In genomic region chr9:85302860-85303779, GRCh38 we compare ENCODE assay signal across 24 cellular contexts.
DNase-seq lines count a peak whose midpoint lies in the region; ATAC-seq, FAIRE-seq and TF ChIP-seq lines count a peak whose summit lies in the region.
"Had no signal": no experiment of that assay in that cellular context is flagged by ENCODE, and none has a peak within 500 bp of the region (broad histone marks: within the 10 kb centered on the region; RNA-seq: fewer than 3 reads in every experiment).

No MANE protein-coding gene starts in this region.

- H3K4ac ChIP-seq in neuronal stem cell (ENCODE audit: low read length): no peak overlapping the region

- H3K4me1 ChIP-seq in HEK293 (ENCODE audit: control insufficient read depth, insufficient read depth, low read length): no peaks in the 10 kb centered on the region
- H3K4me1 ChIP-seq in neuronal stem cell (ENCODE audit: control insufficient read depth in 2 of 2, insufficient read depth in 1 of 2, low read depth in 1 of 2, low read length in 2 of 2): peaks cover 0 to 12% of the 10 kb centered on the region in 2 donors
- no peaks in the 10 kb centered on the region for H3K4me1 ChIP-seq in BE2C
- H3K4me1 ChIP-seq: A549, HAP-1 had no signal

- no peaks in the 10 kb centered on the region for H3K36me3 ChIP-seq in GM06990 (ENCODE audit: control insufficient read depth, insufficient read depth, low read length)
- H3K36me3 ChIP-seq in HEK293 (ENCODE audit: control insufficient read depth in 2 of 2, insufficient read depth in 1 of 2, low read length in 2 of 2): no peaks in the 10 kb centered on the region
- H3K36me3 ChIP-seq in neuronal stem cell (replicated peaks in 1 of 2; ENCODE audit: control insufficient read depth in 2 of 2, insufficient read depth in 2 of 2, low read length in 2 of 2): no peaks in the 10 kb centered on the region
- H3K36me3 ChIP-seq in BE2C: no peaks in the 10 kb centered on the region
- H3K36me3 ChIP-seq: HAP-1 had no signal

- POLR2A ChIA-PET in HEK293 (lab: Yijun Ruan, JAX): no interaction called here

- CTCF ChIA-PET in HEK293 (lab: Yijun Ruan, JAX): no interaction called here

- H3K4me3 ChIP-seq in GM06990 (replicated peaks; ENCODE audit: low read depth, low read length) (no peak overlapping the region), HEK293 (ENCODE audit: low read depth, low read length) (no peak overlapping the region), neuronal stem cell (ENCODE audit: low read length in 2 of 2) (no peak overlapping the region), BE2C (ENCODE audit: low read depth, low read length) (no peak overlapping the region)
- H3K4me3 ChIP-seq: A549, GM23338, HAP-1, PC-9, SK-N-MC had no signal

- no peak for ATAC-seq in HG03039 (IDR thresholded peaks at IDR 0.05; ENCODE audit: unreplicated experiment)
- ATAC-seq: A549, GM23338 had no signal

- H4K91ac ChIP-seq in neuronal stem cell (ENCODE audit: low read depth, low read length, poor library complexity): no peak overlapping the region

- no peak overlapping the region for H2AK5ac ChIP-seq in neuronal stem cell (ENCODE audit: low read depth, low read length)

- H3K9me3 ChIP-seq in HEK293 (ENCODE audit: control insufficient read depth, insufficient read depth, low read depth, low read length) (no peaks in the 10 kb centered on the region), neuronal stem cell (replicated peaks in 1 of 2; ENCODE audit: control insufficient read depth in 2 of 2, insufficient read depth in 1 of 2, low read depth in 1 of 2, low read length in 2 of 2) (no peaks in the 10 kb centered on the region), BE2C (no peaks in the 10 kb centered on the region)
- H3K9me3 ChIP-seq: A549, HAP-1 had no signal

- no CpG with 5 or more reads among the region's 9 CpGs for WGBS in neuronal stem cell (ENCODE audit: extremely low coverage in 2 of 2, insufficient read length in 2 of 2, insufficient replicate concordance in 1 of 2), 2 donors

- H4K8ac ChIP-seq in neuronal stem cell (ENCODE audit: low read depth, low read length): no peak overlapping the region

- FAIRE-seq in D721Med (lab: Jason Lieb, UNC): no peak
- FAIRE-seq: A549 had no signal

- no peak overlapping the region for H2BK120ac ChIP-seq in neuronal stem cell (ENCODE audit: low read depth, low read length)

- H2BK5ac ChIP-seq in neuronal stem cell (ENCODE audit: low read length): no peak overlapping the region

- no peak overlapping the region for H3K4me2 ChIP-seq in neuronal stem cell (ENCODE audit: insufficient read depth, low read length, poor library complexity, severe bottlenecking)
- H3K4me2 ChIP-seq: A549, GM23338, KMS-11, PC-9 had no signal

- H3K27ac ChIP-seq in HEK293 (ENCODE audit: extremely low read depth, low read depth, low read length) (no peak overlapping the region), neuronal stem cell (replicated peaks; ENCODE audit: low read length) (no peak overlapping the region)
- H3K27ac ChIP-seq: A549, KMS-11, PC-9, SK-N-MC had no signal

- no peak overlapping the region for H3K18ac ChIP-seq in neuronal stem cell (ENCODE audit: low read length)

- no peak overlapping the region for H3K14ac ChIP-seq in neuronal stem cell (ENCODE audit: low read length)

- H3K23ac ChIP-seq in neuronal stem cell (ENCODE audit: low read depth, low read length, poor library complexity): no peak overlapping the region

- H3K9ac ChIP-seq in neuronal stem cell (ENCODE audit: low read depth, low read length, poor library complexity): no peak overlapping the region
- H3K9ac ChIP-seq: KMS-11 had no signal

- H3K27me3 ChIP-seq in GM06990 (replicated peaks; ENCODE audit: control insufficient read depth, insufficient read depth, low read length): no peaks in the 10 kb centered on the region
- H3K27me3 ChIP-seq in neuronal stem cell (ENCODE audit: control insufficient read depth in 3 of 3, insufficient read depth in 3 of 3, low read depth in 1 of 3, low read length in 3 of 3): no peaks in the 10 kb centered on the region
- 0 out of 2 replicates have a peak, but pooled peaks cover 3% of the 10 kb centered on the region for H3K27me3 ChIP-seq in BE2C

- peak overlapping the region; percentile 42 for H2AFZ ChIP-seq in neuronal stem cell (ENCODE audit: low read length)
- H2AFZ ChIP-seq: GM23338, PC-9 had no signal

- no peaks in the 10 kb centered on the region for H3K79me1 ChIP-seq in neuronal stem cell (ENCODE audit: low read depth, low read length)

- H2BK12ac ChIP-seq in neuronal stem cell (ENCODE audit: low read length): no peak overlapping the region

- TF ChIP-seq CTCF in GM06990 (IDR thresholded peaks at IDR 0.05; ENCODE audit: insufficient read depth, low read length, poor library complexity, severe bottlenecking): no peak
- no peak for TF ChIP-seq CTCF in HEK293 (tag by site-specific recombination; IDR thresholded peaks at IDR 0.05)
- no peak for TF ChIP-seq CTCF in BE2C (IDR thresholded peaks at IDR 0.05; ENCODE audit: low read depth, low read length)
- no peak for TF ChIP-seq CTCF in D721Med (IDR thresholded peaks at IDR 0.05; ENCODE audit: insufficient read depth, missing control alignments)

- no peak overlapping the region for H2BK15ac ChIP-seq in neuronal stem cell (ENCODE audit: low read length)

- peak; percentile 39 for DNase-seq in GM06990 (ENCODE audit: extremely low read depth, insufficient read length)
- DNase-seq in dermis blood vessel endothelial cell: peak; percentile 24
- no peak for DNase-seq in neuronal stem cell (ENCODE audit: low spot score)
- DNase-seq in BE2C: no peak
- DNase-seq in D721Med (ENCODE audit: insufficient read length, low spot score): no peak
- DNase-seq: CD4-positive, CD25-positive, alpha-beta regulatory T cell; DMS79 treated with DMSO at 0.1 percent for 48 hours; IMR-90; MV-4-11; NCI-H1105 treated with DMSO at 0.1 percent for 48 hours; NCI-H2029 treated with DMSO at 0.1 percent for 48 hours; NCI-H226; NCI-H510A treated with DMSO at 0.1 percent for 48 hours; NCI-H748 treated with DMSO at 0.1 percent for 48 hours; PC-9; RPMI8226; SHP77 treated with DMSO at 0.1 percent for 48 hours had no signal

TF ChIP-seq in HEK293, 187 proteins besides CTCF, POLR2A, EP300 and RAD21:
- TF ChIP-seq ZNF518A (tag by site-specific recombination; conservative IDR thresholded peaks at IDR 0.05; ENCODE audit: low read depth) (no peak), PRDM10 (tag by site-specific recombination; IDR thresholded peaks at IDR 0.05) (peak; percentile 32; the same call in 1 of the 2 replicates)
TF ChIP-seq in HEK293: peak in this region for 1.

Comparison
In these comparisons a context has a peak if more than half of its experiments do, and no peak if none do; other contexts are left out.
1. DNase-seq: peak in GM06990 (single experiment) and dermis blood vessel endothelial cell (single experiment); none in neuronal stem cell (single experiment), BE2C (single experiment) and D721Med (single experiment).